In the genomic region with DNA sequence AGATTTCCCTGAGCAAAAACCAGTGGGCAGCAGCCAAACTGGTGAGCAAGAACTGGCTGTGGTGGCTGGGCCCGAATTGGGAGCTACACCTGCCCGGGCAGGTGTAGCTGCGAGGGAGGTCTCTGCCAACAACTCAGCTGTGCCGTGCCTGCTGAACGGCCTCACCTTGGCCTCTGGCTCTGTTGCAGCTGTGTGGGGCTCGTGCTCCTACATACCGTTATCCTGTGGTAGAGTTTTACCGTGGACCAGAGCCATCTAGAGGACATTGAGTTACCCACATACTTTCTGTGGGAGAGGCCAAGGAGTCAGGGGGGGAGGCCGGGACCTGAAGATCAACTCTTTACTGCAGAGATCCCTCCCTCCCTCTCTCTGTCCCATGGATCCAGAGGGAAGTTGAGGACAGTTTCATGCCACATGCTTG, we compare ENCODE assay signal across 8 cellular contexts. TPM values are rescaled to one million over a fixed set of nuclear protein-coding genes. Genes with fewer than 3 reads are reported as not detected.
DNase-seq lines count a peak whose midpoint lies in the region; ATAC-seq and TF ChIP-seq lines count a peak whose summit lies in the region.

No MANE protein-coding gene starts in this region.

- H3K9me3 Mint-ChIP-seq in activated T-helper 2 cell treated with anti-CD3 and anti-CD28 coated beads, Interferon-gamma antibody, Interleukin-2, Interleukin-4, amounts not matched to agents 10 μg/mL and 5 μg/mL and 100 μg/mL, durations not matched to agents 14 hours and 24 hours and 36 hours = no peaks in the 10 kb centered on the region

- no peaks in the 10 kb centered on the region for H3K9me3 ChIP-seq in upper lobe of right lung

- peaks cover 8% of the 10 kb centered on the region for H3K4me1 Mint-ChIP-seq in activated T-helper 2 cell treated with anti-CD3 and anti-CD28 coated beads, Interferon-gamma antibody, Interleukin-2, Interleukin-4, amounts not matched to agents 10 μg/mL and 5 μg/mL and 100 μg/mL, durations not matched to agents 14 hours and 24 hours and 36 hours (ENCODE audit: low read depth)

- CTCF ChIA-PET in RWPE1 (lab: Yijun Ruan, JAX) (interaction anchor here (0.6 to 1.7 kb wide), 2 partner anchors 41 to 112 kb away, joined by 3 to 4 read pairs; no protein-coding TSS in a partner anchor), HEK293T (lab: Yijun Ruan, JAX) (no interaction called here)

- no peaks in the 10 kb centered on the region for H3K27me3 Mint-ChIP-seq in activated T-helper 2 cell treated with anti-CD3 and anti-CD28 coated beads, Interferon-gamma antibody, Interleukin-2, Interleukin-4, amounts not matched to agents 10 μg/mL and 5 μg/mL and 100 μg/mL, durations not matched to agents 14 hours and 24 hours and 36 hours (ENCODE audit: low read depth)

- no peaks in the 10 kb centered on the region for H3K36me3 Mint-ChIP-seq in activated T-helper 2 cell treated with anti-CD3 and anti-CD28 coated beads, Interferon-gamma antibody, Interleukin-2, Interleukin-4, amounts not matched to agents 10 μg/mL and 5 μg/mL and 100 μg/mL, durations not matched to agents 14 hours and 24 hours and 36 hours (ENCODE audit: low read depth)

- intact Hi-C loops in upper lobe of right lung (cut with DNase I) = no loop called here
- intact Hi-C loops in activated T-helper 2 cell treated with anti-CD3 and anti-CD28 coated beads, Interferon-gamma antibody, Interleukin-2, Interleukin-4, amounts not matched to agents 10 μg/mL and 5 μg/mL and 100 μg/mL, durations not matched to agents 14 hours and 24 hours and 36 hours (cut with micrococcal nuclease) = loop anchor here (5.0 kb wide), 1 partner anchor 172 kb away; no protein-coding TSS in a partner anchor

- DNase-seq in AG08396 (ENCODE audit: low spot score) (peak; percentile 16), RWPE1 (ENCODE audit: low spot score) (peak; percentile 77), epithelial cell of prostate (ENCODE audit: low read depth, low spot score) (peak; percentile 59), upper lobe of right lung (no peak), HEK293T (ENCODE audit: extremely low spot score) (no peak)
- DNase-seq in activated T-helper 2 cell treated with anti-CD3 and anti-CD28 coated beads, Interferon-gamma antibody, Interleukin-2, Interleukin-4, amounts not matched to agents 10 μg/mL and 5 μg/mL and 100 μg/mL, durations not matched to agents 14 hours and 24 hours and 36 hours (ENCODE audit: low spot score) = no peak

- H3K27ac ChIP-seq in RWPE1 = peak overlapping the region; percentile 51
- H3K27ac ChIP-seq in epithelial cell of prostate = no peak overlapping the region
- no peak overlapping the region for H3K27ac ChIP-seq in upper lobe of right lung

- no peak overlapping the region for H3K4me3 ChIP-seq in upper lobe of right lung

- POLR2A ChIA-PET in RWPE1 (lab: Yijun Ruan, JAX; ENCODE audit: low non-redundant PET) = no interaction called here
- POLR2A ChIA-PET in HEK293T (lab: Yijun Ruan, JAX) = no interaction called here

- ATAC-seq in GM18502 (IDR thresholded peaks at IDR 0.05; ENCODE audit: poor library complexity, unreplicated experiment) = peak; percentile 85
- ATAC-seq in HG02943 (IDR thresholded peaks at IDR 0.05; ENCODE audit: low read depth, unreplicated experiment) = peak; percentile 67
- ATAC-seq in upper lobe of right lung = peak; percentile 84

- H3K27ac Mint-ChIP-seq in activated T-helper 2 cell treated with anti-CD3 and anti-CD28 coated beads, Interferon-gamma antibody, Interleukin-2, Interleukin-4, amounts not matched to agents 10 μg/mL and 5 μg/mL and 100 μg/mL, durations not matched to agents 14 hours and 24 hours and 36 hours = no peak overlapping the region

- H3K4me1 ChIP-seq in upper lobe of right lung = peaks cover 4% of the 10 kb centered on the region

- H3K36me3 ChIP-seq in upper lobe of right lung = no peaks in the 10 kb centered on the region

- no peak overlapping the region for H3K4me3 Mint-ChIP-seq in activated T-helper 2 cell treated with anti-CD3 and anti-CD28 coated beads, Interferon-gamma antibody, Interleukin-2, Interleukin-4, amounts not matched to agents 10 μg/mL and 5 μg/mL and 100 μg/mL, durations not matched to agents 14 hours and 24 hours and 36 hours (ENCODE audit: low read depth)

- TF ChIP-seq CTCF in RWPE1 (conservative IDR thresholded peaks at IDR 0.05; ENCODE audit: low read depth) (peak; percentile 35), upper lobe of right lung (IDR thresholded peaks at IDR 0.05) (peak; percentile 19)

- no peaks in the 10 kb centered on the region for H3K27me3 ChIP-seq in upper lobe of right lung

TF ChIP-seq in HEK293T, 16 proteins besides CTCF, POLR2A, EP300 and RAD21:
- TF ChIP-seq ARNT (IDR thresholded peaks at IDR 0.05) (no peak), L3MBTL2 (conservative IDR thresholded peaks at IDR 0.05) (no peak), ZNF384 (IDR thresholded peaks at IDR 0.05) (no peak), FOXK2 (IDR thresholded peaks at IDR 0.05) (no peak), FOXA1 (IDR thresholded peaks at IDR 0.05) (no peak), CTBP1 (IDR thresholded peaks at IDR 0.05; ENCODE audit: borderline replicate concordance) (no peak), SUZ12 (IDR thresholded peaks at IDR 0.05) (no peak)

RNA-seq across cellular contexts. Expression of a gene that starts 8.0 kb away (rescaled TPM):
- 4.3 TPM for total RNA-seq in upper lobe of right lung
- 4.4 TPM in 2 replicates for total RNA-seq in activated T-helper 2 cell treated with anti-CD3 and anti-CD28 coated beads, Interferon-gamma antibody, Interleukin-2, Interleukin-4, amounts not matched to agents 10 μg/mL and 5 μg/mL and 100 μg/mL, durations not matched to agents 14 hours and 24 hours and 36 hours

Comparison
In these comparisons a context has a peak if more than half of its experiments do, and no peak if none do; other contexts are left out.
1. DNase-seq: peak in AG08396 (single experiment), RWPE1 (single experiment) and epithelial cell of prostate (single experiment); none in upper lobe of right lung (single experiment), activated T-helper 2 cell treated with anti-CD3 and anti-CD28 coated beads, Interferon-gamma antibody, Interleukin-2, Interleukin-4, amounts not matched to agents 10 μg/mL and 5 μg/mL and 100 μg/mL, durations not matched to agents 14 hours and 24 hours and 36 hours (single experiment) and HEK293T (single experiment).
2. Peak in every context shown above with its lines, with median percentiles within 50 percentile points of each other: ATAC-seq.